ENCODE assay signal across 8 cellular contexts in the genomic region with DNA sequence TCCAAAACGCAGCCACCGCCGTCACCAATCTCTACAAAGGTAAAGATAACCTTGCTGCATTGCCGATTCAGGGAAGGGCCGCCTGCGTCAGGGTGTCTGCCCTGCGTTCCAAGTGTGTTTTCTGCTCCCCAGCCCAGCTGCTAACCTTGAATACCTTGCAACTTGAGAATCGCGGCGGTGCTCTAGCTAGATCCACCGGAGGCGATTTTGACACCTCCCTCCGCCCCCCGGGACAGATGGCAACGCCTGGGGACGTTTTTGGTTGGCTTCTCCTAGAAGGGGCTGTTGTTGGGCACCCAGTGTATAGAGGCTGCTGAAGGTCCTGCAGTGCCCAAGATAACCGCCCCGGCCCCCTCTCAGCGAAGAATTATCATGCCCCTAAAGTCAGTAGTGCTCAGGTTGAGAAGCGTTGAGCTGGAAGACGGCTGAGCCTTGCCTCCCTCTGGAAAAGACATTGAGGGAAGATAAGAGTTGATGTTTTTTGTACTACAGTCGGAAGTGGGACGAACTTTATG. TPM values are rescaled to one million over a fixed set of nuclear protein-coding genes. Genes with fewer than 3 reads are reported as not detected.
DNase-seq lines count a peak whose midpoint lies in the region; ATAC-seq and TF ChIP-seq lines count a peak whose summit lies in the region.

No MANE protein-coding gene starts in this region.

- 0% methylated on average over 9 of the region's 23 CpGs; no CpG with 5 or more reads in 1 of the 2 experiments for WGBS in IMR-90 (ENCODE audit: extremely low coverage in 2 of 2, insufficient read length in 1 of 2), 2 experiments
- 5% methylated on average over 18 of the region's 23 CpGs for WGBS in esophagus muscularis mucosa

- no peak overlapping the region for H2BK15ac ChIP-seq in IMR-90 (ENCODE audit: low read depth, low read length)

- no peak overlapping the region for H2BK120ac ChIP-seq in IMR-90 (ENCODE audit: low read depth, low read length)

- peaks cover 56% of the 10 kb centered on the region for H4K20me1 ChIP-seq in IMR-90 (ENCODE audit: insufficient read depth, low read length)

- peaks cover 42% of the 10 kb centered on the region for H3K36me3 Mint-ChIP-seq in activated CD4-positive, alpha-beta memory T cell treated with anti-CD3 and anti-CD28 coated beads for 36 hours

- ATAC-seq in IMR-90 (ENCODE audit: low read depth) (no peak), GM18907 (IDR thresholded peaks at IDR 0.05; ENCODE audit: unreplicated experiment) (no peak)

- peak overlapping the region; percentile 56; the same call in 1 of the 2 replicates for H3K56ac ChIP-seq in IMR-90 (ENCODE audit: extremely low read depth, insufficient read depth, low read length)

- intact Hi-C loops in IMR-90 (cut with micrococcal nuclease) (loop anchor here (5.0 to 10.0 kb wide), 3 partner anchors 61 to 188 kb away; partner anchors contain the start of gene USP7), esophagus muscularis mucosa (cut with DNase I) (loop anchor here (5.0 kb wide), 2 partner anchors 46 to 131 kb away; partner anchors contain the start of gene USP7)
- intact Hi-C loops in activated CD4-positive, alpha-beta memory T cell treated with anti-CD3 and anti-CD28 coated beads for 36 hours (cut with micrococcal nuclease), result loop anchor here (2.0 to 5.0 kb wide), 2 partner anchors 34 to 296 kb away; partner anchors contain the start of genes PMM2 and TMEM186

- no peak for TF ChIP-seq CTCF in AG04449 (IDR thresholded peaks at IDR 0.05; ENCODE audit: insufficient read depth, low read length, missing control alignments)
- no peak for TF ChIP-seq CTCF in IMR-90 (conservative IDR thresholded peaks at IDR 0.05; ENCODE audit: low read depth, low read length)
- no peak for TF ChIP-seq CTCF in esophagus muscularis mucosa (IDR thresholded peaks at IDR 0.05)
- TF ChIP-seq CTCF in neutrophil (IDR thresholded peaks at IDR 0.05), result no peak
- TF ChIP-seq CTCF in GM13976 (IDR thresholded peaks at IDR 0.05; ENCODE audit: borderline replicate concordance, control extremely low read depth, extremely low read depth, insufficient read depth, missing control alignments), result no peak

- H3K27me3 ChIP-seq in IMR-90 (ENCODE audit: control insufficient read depth, insufficient read depth, low read length) (no peaks in the 10 kb centered on the region), esophagus muscularis mucosa (no peaks in the 10 kb centered on the region), neutrophil (peaks cover 4% of the 10 kb centered on the region)

- peaks cover 24% of the 10 kb centered on the region for H3K36me3 ChIP-seq in IMR-90 (ENCODE audit: control insufficient read depth, insufficient read depth, low read length)
- H3K36me3 ChIP-seq in esophagus muscularis mucosa, result peaks cover 3 to 27% (median 14%) of the 10 kb centered on the region in 4 donors
- peaks cover 44% of the 10 kb centered on the region for H3K36me3 ChIP-seq in neutrophil

- in situ Hi-C loops in IMR-90 (cut with MboI; ENCODE audit: low sequenced_read_pairs) (loop anchor here (10.0 kb wide), 1 partner anchor 128 kb away; the partner anchor contains the start of gene USP7), GM13976 (cut with MboI; ENCODE audit: low sequenced_read_pairs, unreplicated experiment) (no loop called here)

- no peaks in the 10 kb centered on the region for H3K27me3 Mint-ChIP-seq in activated CD4-positive, alpha-beta memory T cell treated with anti-CD3 and anti-CD28 coated beads for 36 hours

- peak overlapping the region; percentile 90 for H3K27ac Mint-ChIP-seq in activated CD4-positive, alpha-beta memory T cell treated with anti-CD3 and anti-CD28 coated beads for 36 hours

- POLR2A ChIA-PET in AG04449 (lab: Yijun Ruan, JAX) (interaction anchor here (0.6 to 3.0 kb wide), 6 partner anchors 8 to 1646 kb away, joined by 3 to 32 read pairs (median 5); no protein-coding TSS in a partner anchor), IMR-90 (lab: Charles Lee; ENCODE audit: unreplicated experiment) (interaction anchor here (0.5 to 1.3 kb wide), 3 partner anchors 9 to 197 kb away, joined by 3 to 4 read pairs (median 4); no protein-coding TSS in a partner anchor)
- POLR2A ChIA-PET in activated CD4-positive, alpha-beta memory T cell treated with anti-CD3 and anti-CD28 coated beads for 36 hours (lab: Charles Lee), result interaction anchor here (1.8 to 3.9 kb wide), 4 partner anchors 10 to 224 kb away, joined by 7 to 34 read pairs (median 27); partner anchors contain the start of gene CARHSP1

- peak overlapping the region; percentile 2 for H2AK9ac ChIP-seq in IMR-90 (replicated peaks; ENCODE audit: low read depth, low read length, poor library complexity)

- peak overlapping the region; percentile 90 for H3K14ac ChIP-seq in IMR-90 (replicated peaks; ENCODE audit: low read depth, low read length)

- H3K4me2 ChIP-seq in IMR-90 (ENCODE audit: low read depth, low read length), result peak overlapping the region; percentile 95

- peaks cover 42% of the 10 kb centered on the region for H3K4me1 Mint-ChIP-seq in activated CD4-positive, alpha-beta memory T cell treated with anti-CD3 and anti-CD28 coated beads for 36 hours (ENCODE audit: low read depth)

- H4K8ac ChIP-seq in IMR-90 (ENCODE audit: low read depth in 2 of 2, low read length in 2 of 2), result no peak overlapping the region

- no peak for TF ChIP-seq EP300 in esophagus muscularis mucosa (IDR thresholded peaks at IDR 0.05)

- no peak for TF ChIP-seq RAD21 in IMR-90 (IDR thresholded peaks at IDR 0.05; ENCODE audit: low read length)

- peak overlapping the region; percentile 94 for H3K4me3 Mint-ChIP-seq in activated CD4-positive, alpha-beta memory T cell treated with anti-CD3 and anti-CD28 coated beads for 36 hours

- H3K27ac ChIP-seq in IMR-90 (ENCODE audit: insufficient read depth, low read length), result peak overlapping the region; percentile 98
- H3K27ac ChIP-seq in esophagus muscularis mucosa (replicated peaks in 1 of 4), result peak overlapping the region; percentile 95 to 100 (median 98)
- H3K27ac ChIP-seq in neutrophil, result peak overlapping the region; percentile 100

- DNase-seq in AG04449 (ENCODE audit: low read depth, low spot score), result no peak
- no peak for DNase-seq in IMR-90
- DNase-seq in activated CD4-positive, alpha-beta memory T cell treated with anti-CD3 and anti-CD28 coated beads for 36 hours, result peak; percentile 48
- DNase-seq in esophagus muscularis mucosa (ENCODE audit: extremely low spot score), result no peak
- DNase-seq in medulla oblongata (ENCODE audit: extremely low spot score), result no peak
- DNase-seq in GM13976 (ENCODE audit: low spot score), result no peak

- peak overlapping the region; percentile 26 for H2AFZ ChIP-seq in IMR-90 (replicated peaks; ENCODE audit: low read length, poor library complexity)

- peak overlapping the region; percentile 75 for H2BK5ac ChIP-seq in IMR-90 (ENCODE audit: low read depth, low read length, poor library complexity, severe bottlenecking)

- H3K9me3 Mint-ChIP-seq in activated CD4-positive, alpha-beta memory T cell treated with anti-CD3 and anti-CD28 coated beads for 36 hours, result no peaks in the 10 kb centered on the region

- CTCF ChIA-PET in AG04449 (lab: Yijun Ruan, JAX), result interaction anchor here (1.3 to 2.4 kb wide), 3 partner anchors 15 to 84 kb away, joined by 4 to 6 read pairs (median 6); no protein-coding TSS in a partner anchor
- CTCF ChIA-PET in IMR-90 (lab: Yijun Ruan, JAX), result no interaction called here
- CTCF ChIA-PET in activated CD4-positive, alpha-beta memory T cell treated with anti-CD3 and anti-CD28 coated beads for 36 hours (lab: Charles Lee), result interaction anchor here (0.6 to 1.2 kb wide), 4 partner anchors 10 to 84 kb away, joined by 3 to 4 read pairs (median 4); no protein-coding TSS in a partner anchor

- H4K91ac ChIP-seq in IMR-90 (ENCODE audit: insufficient read depth, low read depth, low read length), result no peak overlapping the region

- H3K4me1 ChIP-seq in IMR-90 (ENCODE audit: control insufficient read depth, insufficient read depth, low read length) (peaks cover 8% of the 10 kb centered on the region), esophagus muscularis mucosa (peaks cover 59 to 65% (median 63%) of the 10 kb centered on the region in 4 donors), neutrophil (ENCODE audit: control insufficient read depth in 1 of 2, insufficient read depth in 1 of 2, low read depth in 1 of 2, low read length in 1 of 2) (peaks cover 47 to 60% of the 10 kb centered on the region in 2 experiments)

- H3K9me1 ChIP-seq in IMR-90 (ENCODE audit: insufficient read depth, low read length), result peaks cover 16% of the 10 kb centered on the region

- H3K9me3 ChIP-seq in IMR-90 (ENCODE audit: control insufficient read depth, insufficient read depth, low read length), result no peaks in the 10 kb centered on the region
- no peaks in the 10 kb centered on the region for H3K9me3 ChIP-seq in esophagus muscularis mucosa
- no peaks in the 10 kb centered on the region for H3K9me3 ChIP-seq in neutrophil

- H3K18ac ChIP-seq in IMR-90 (ENCODE audit: low read depth, low read length), result peak overlapping the region; percentile 9; the same call in 1 of the 2 replicates

- peak overlapping the region; percentile 94 for H3K23ac ChIP-seq in IMR-90 (ENCODE audit: low read depth, low read length)

- H3K4me3 ChIP-seq in AG04449 (ENCODE audit: low read depth, low read length) (peak overlapping the region; percentile 93), IMR-90 (ENCODE audit: insufficient read depth, low read depth, low read length) (peak overlapping the region; percentile 93), esophagus muscularis mucosa (peak overlapping the region; percentile 75 to 100 (median 97)), neutrophil (ENCODE audit: low read depth in 1 of 2, low read length in 1 of 2) (peak overlapping the region; percentile 75 to 100)

- H2AK5ac ChIP-seq in IMR-90 (ENCODE audit: low read depth, low read length), result no peak overlapping the region

- H3K9ac ChIP-seq in IMR-90 (ENCODE audit: low read depth, low read length), result peak overlapping the region; percentile 97

- peak overlapping the region; percentile 49 for H3K4ac ChIP-seq in IMR-90 (ENCODE audit: low read depth, low read length)

- no peak for TF ChIP-seq POLR2A in IMR-90 (IDR thresholded peaks at IDR 0.05; ENCODE audit: low read depth, low read length)
- TF ChIP-seq POLR2A in esophagus muscularis mucosa (IDR thresholded peaks at IDR 0.05; ENCODE audit: low read depth), result no peak

- no TSS peak for BruUV-seq in IMR-90 (replicated peaks; lab: Mats Ljungman, UMichigan)

- H3K79me1 ChIP-seq in IMR-90 (ENCODE audit: low read depth in 1 of 2, low read length in 2 of 2), result peaks cover 0 to 20% of the 10 kb centered on the region in 2 experiments; a peak in 2 of 4 replicates

- dilution Hi-C loops in IMR-90 (cut with HindIII; ENCODE audit: low sequenced_read_pairs, unreplicated experiment), result no loop called here

- H4K5ac ChIP-seq in IMR-90 (ENCODE audit: low read depth, low read length), result no peak overlapping the region

- no peak overlapping the region for H2BK20ac ChIP-seq in IMR-90 (ENCODE audit: low read depth, low read length)

TF ChIP-seq in IMR-90, 13 proteins besides CTCF, POLR2A, EP300 and RAD21 (continues in another document):
- no peak for TF ChIP-seq BHLHE40 (IDR thresholded peaks at IDR 0.05; ENCODE audit: low read depth, low read length)

RNA-seq across cellular contexts. Expression of gene HAPSTR1, which starts 1.6 kb away (rescaled TPM):
- total RNA-seq in IMR-90 (2012; rRNA removed) (56.5 and 81.9 TPM in 2 replicates), esophagus muscularis mucosa (10 to 100 TPM; 51.7 to 65.2 (median 57.1) TPM)
- polyA plus RNA-seq in IMR-90 (2012; rRNA removed), result 18.4 and 22.2 TPM in 2 replicates
- 5.9 and 7.3 TPM in 2 replicates for polyA plus RNA-seq in IMR-90 (2012; cell fraction: cytosol; rRNA removed)
- 5.7 and 23.8 TPM in 2 replicates for polyA plus RNA-seq in IMR-90 (2012; cell fraction: nucleus; rRNA removed; ENCODE audit: low replicate concordance)
- total RNA-seq in activated CD4-positive, alpha-beta memory T cell treated with anti-CD3 and anti-CD28 coated beads for 36 hours, result 10 to 100 TPM; 47.1 to 49.1 TPM
